ENCODE assay signal across 8 cellular contexts in the genomic region with DNA sequence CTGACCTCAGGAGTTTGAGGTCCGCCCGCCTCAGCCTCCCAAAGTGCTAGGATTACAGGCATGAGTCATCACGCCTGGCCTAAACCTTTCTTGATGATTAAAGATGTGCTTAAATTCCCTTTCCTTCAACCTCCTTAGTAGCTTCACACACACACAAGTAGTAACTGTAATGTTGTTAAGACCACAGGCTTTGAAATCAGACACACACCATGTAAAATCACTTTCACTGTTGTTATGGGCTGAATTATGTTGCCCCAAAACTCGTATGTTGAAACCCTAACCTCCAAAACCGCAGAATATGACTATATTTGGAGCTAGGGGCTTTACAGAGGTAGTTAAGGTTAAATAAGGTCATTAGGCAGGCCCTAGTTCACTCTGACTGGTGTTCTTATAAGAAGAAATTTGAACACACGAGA.
DNase-seq lines count a peak whose midpoint lies in the region; ATAC-seq and TF ChIP-seq lines count a peak whose summit lies in the region.

No MANE protein-coding gene starts in this region.

- no peak for TF ChIP-seq CTCF in OCI-LY3 (IDR thresholded peaks at IDR 0.05; ENCODE audit: low read depth, low read length)
- TF ChIP-seq CTCF in suprapubic skin (IDR thresholded peaks at IDR 0.05), result no peak
- no peak for TF ChIP-seq CTCF in body of pancreas (IDR thresholded peaks at IDR 0.05)
- TF ChIP-seq CTCF in omental fat pad (IDR thresholded peaks at IDR 0.05), result no peak

- H3K4me1 ChIP-seq in OCI-LY3 (ENCODE audit: low read length) (peaks cover 29% of the 10 kb centered on the region), suprapubic skin (no peaks in the 10 kb centered on the region), body of pancreas (no peaks in the 10 kb centered on the region)

- H3K4me3 Mint-ChIP-seq in activated T-cell treated with anti-CD3 and anti-CD28 coated beads, Interleukin-2, amount 50 U/mL, for 4 hours, result no peak overlapping the region
- no peak overlapping the region for H3K4me3 Mint-ChIP-seq in activated T-cell treated with anti-CD3 and anti-CD28 coated beads, Interleukin-2, amount 50 U/mL, for 24 hours
- no peak overlapping the region for H3K4me3 Mint-ChIP-seq in stimulated activated naive CD8-positive, alpha-beta T cell treated with anti-CD3 and anti-CD28 coated beads, Interleukin-15, amount 100 ng/mL, for 72 hours

- no peaks in the 10 kb centered on the region for H3K27me3 Mint-ChIP-seq in activated T-cell treated with anti-CD3 and anti-CD28 coated beads, Interleukin-2, amount 50 U/mL, for 4 hours (ENCODE audit: low read depth)
- peaks cover 8% of the 10 kb centered on the region for H3K27me3 Mint-ChIP-seq in activated T-cell treated with anti-CD3 and anti-CD28 coated beads, Interleukin-2, amount 50 U/mL, for 24 hours
- H3K27me3 Mint-ChIP-seq in stimulated activated naive CD8-positive, alpha-beta T cell treated with anti-CD3 and anti-CD28 coated beads, Interleukin-15, amount 100 ng/mL, for 72 hours, result peaks cover 10% of the 10 kb centered on the region

- WGBS in suprapubic skin, result 60% methylated on average over 6 of the region's 6 CpGs
- WGBS in body of pancreas, 2 donors, result 68 to 94% methylated on average over 6 of the region's 6 CpGs

- H3K27me3 ChIP-seq in OCI-LY3 (ENCODE audit: low read depth, low read length) (no peaks in the 10 kb centered on the region), suprapubic skin (no peaks in the 10 kb centered on the region), body of pancreas (no peaks in the 10 kb centered on the region)

- TF ChIP-seq POLR2A in suprapubic skin (IDR thresholded peaks at IDR 0.05) (no peak), body of pancreas (IDR thresholded peaks at IDR 0.05) (no peak)

- no peak overlapping the region for H3K9ac ChIP-seq in OCI-LY3 (ENCODE audit: low read length)

- H3K27ac ChIP-seq in OCI-LY3 (ENCODE audit: low read length), result peak overlapping the region; percentile 37
- H3K27ac ChIP-seq in suprapubic skin, result no peak overlapping the region
- no peak overlapping the region for H3K27ac ChIP-seq in body of pancreas

- no peaks in the 10 kb centered on the region for H3K9me3 Mint-ChIP-seq in activated T-cell treated with anti-CD3 and anti-CD28 coated beads, Interleukin-2, amount 50 U/mL, for 4 hours
- H3K9me3 Mint-ChIP-seq in activated T-cell treated with anti-CD3 and anti-CD28 coated beads, Interleukin-2, amount 50 U/mL, for 24 hours, result no peaks in the 10 kb centered on the region
- peaks cover 0 to 3% of the 10 kb centered on the region in 2 donors for H3K9me3 Mint-ChIP-seq in stimulated activated naive CD8-positive, alpha-beta T cell treated with anti-CD3 and anti-CD28 coated beads, Interleukin-15, amount 100 ng/mL, for 72 hours

- no peaks in the 10 kb centered on the region for H3K36me3 Mint-ChIP-seq in activated T-cell treated with anti-CD3 and anti-CD28 coated beads, Interleukin-2, amount 50 U/mL, for 4 hours (ENCODE audit: insufficient read depth)
- no peaks in the 10 kb centered on the region for H3K36me3 Mint-ChIP-seq in activated T-cell treated with anti-CD3 and anti-CD28 coated beads, Interleukin-2, amount 50 U/mL, for 24 hours (ENCODE audit: low read depth)

- peak; percentile 64 to 81 for ATAC-seq in activated T-cell treated with anti-CD3 and anti-CD28 coated beads, Interleukin-2, amount 50 U/mL, for 4 hours
- peak; percentile 86 for ATAC-seq in HG02981 (IDR thresholded peaks at IDR 0.05; ENCODE audit: unreplicated experiment)
- ATAC-seq in stimulated activated naive CD8-positive, alpha-beta T cell treated with anti-CD3 and anti-CD28 coated beads, Interleukin-15, amount 100 ng/mL, for 72 hours, result peak; percentile 93
- no peak for ATAC-seq in body of pancreas
- ATAC-seq in omental fat pad (ENCODE audit: low FRiP score), result no peak

- H3K79me2 ChIP-seq in OCI-LY3 (ENCODE audit: low read length), result no peaks in the 10 kb centered on the region

- peak overlapping the region; percentile 57 for H2AFZ ChIP-seq in OCI-LY3 (ENCODE audit: low read depth, low read length)

- DNase-seq in activated T-cell treated with anti-CD3 and anti-CD28 coated beads, Interleukin-2, amount 50 U/mL, for 4 hours, result no peak
- no peak for DNase-seq in activated T-cell treated with anti-CD3 and anti-CD28 coated beads, Interleukin-2, amount 50 U/mL, for 24 hours
- no peak for DNase-seq in stimulated activated naive CD8-positive, alpha-beta T cell treated with anti-CD3 and anti-CD28 coated beads, Interleukin-15, amount 100 ng/mL, for 72 hours
- DNase-seq in suprapubic skin (ENCODE audit: low spot score in 2 of 2) (no peak), body of pancreas (no peak), omental fat pad (ENCODE audit: low spot score) (no peak)

- peak overlapping the region; percentile 53 for H3K4me2 ChIP-seq in OCI-LY3 (ENCODE audit: low read length)

- H3K4me1 Mint-ChIP-seq in activated T-cell treated with anti-CD3 and anti-CD28 coated beads, Interleukin-2, amount 50 U/mL, for 4 hours (ENCODE audit: low read depth), result no peaks in the 10 kb centered on the region
- H3K4me1 Mint-ChIP-seq in activated T-cell treated with anti-CD3 and anti-CD28 coated beads, Interleukin-2, amount 50 U/mL, for 24 hours (ENCODE audit: low read depth), result peaks cover 16% of the 10 kb centered on the region
- no peaks in the 10 kb centered on the region for H3K4me1 Mint-ChIP-seq in stimulated activated naive CD8-positive, alpha-beta T cell treated with anti-CD3 and anti-CD28 coated beads, Interleukin-15, amount 100 ng/mL, for 72 hours

- intact Hi-C loops in body of pancreas (cut with DNase I), result no loop called here

- no peaks in the 10 kb centered on the region for H4K20me1 ChIP-seq in OCI-LY3 (ENCODE audit: insufficient read depth, low read length)

- H3K36me3 ChIP-seq in OCI-LY3 (replicated peaks; ENCODE audit: low read depth, low read length) (no peaks in the 10 kb centered on the region), suprapubic skin (no peaks in the 10 kb centered on the region), body of pancreas (replicated peaks in 1 of 2; ENCODE audit: insufficient read depth in 1 of 2, low read depth in 2 of 2) (no peaks in the 10 kb centered on the region)

- H3K9me3 ChIP-seq in OCI-LY3 (ENCODE audit: insufficient read depth, low read length) (no peaks in the 10 kb centered on the region), suprapubic skin (no peaks in the 10 kb centered on the region), body of pancreas (no peaks in the 10 kb centered on the region)

- no peak for TF ChIP-seq EP300 in suprapubic skin (IDR thresholded peaks at IDR 0.05)

- H3K4me3 ChIP-seq in OCI-LY3 (ENCODE audit: low read length), result peak overlapping the region; percentile 8
- no peak overlapping the region for H3K4me3 ChIP-seq in suprapubic skin
- H3K4me3 ChIP-seq in body of pancreas, result no peak overlapping the region

- H3K27ac Mint-ChIP-seq in activated T-cell treated with anti-CD3 and anti-CD28 coated beads, Interleukin-2, amount 50 U/mL, for 24 hours, result no peak overlapping the region
- H3K27ac Mint-ChIP-seq in stimulated activated naive CD8-positive, alpha-beta T cell treated with anti-CD3 and anti-CD28 coated beads, Interleukin-15, amount 100 ng/mL, for 72 hours, result peak overlapping the region in 1 of 2 donors; percentile 56

Comparison
In these comparisons a context has a peak if more than half of its experiments do, and no peak if none do; other contexts are left out.
1. ATAC-seq: peak in activated T-cell treated with anti-CD3 and anti-CD28 coated beads, Interleukin-2, amount 50 U/mL, for 4 hours (2 of 2), HG02981 (single experiment) and stimulated activated naive CD8-positive, alpha-beta T cell treated with anti-CD3 and anti-CD28 coated beads, Interleukin-15, amount 100 ng/mL, for 72 hours (single experiment); none in body of pancreas (single experiment) and omental fat pad (single experiment).